ENCODE assay signal across 32 cellular contexts in genomic region chr10:70595566-70596016, GRCh38. TPM values are rescaled to one million over a fixed set of nuclear protein-coding genes. Genes with fewer than 3 reads are reported as not detected.
DNase-seq lines count a peak whose midpoint lies in the region; ATAC-seq and TF ChIP-seq lines count a peak whose summit lies in the region.
"Had no signal": no experiment of that assay in that cellular context is flagged by ENCODE, and none has a peak within 500 bp of the region (broad histone marks: within the 10 kb centered on the region; RNA-seq: fewer than 3 reads in every experiment).

No MANE protein-coding gene starts in this region.

- no peak overlapping the region for H4K5ac ChIP-seq in H9 (ENCODE audit: insufficient read length, low read depth, low read length)

- no peak for TF ChIP-seq RAD21 in HCT116 (IDR thresholded peaks at IDR 0.05; ENCODE audit: low read depth)

- H3K36me3 ChIP-seq in CD8-positive, alpha-beta T cell (ENCODE audit: insufficient read depth, low read length), result peaks cover 32% of the 10 kb centered on the region
- no peaks in the 10 kb centered on the region for H3K36me3 ChIP-seq in HCT116 (ENCODE audit: control insufficient read depth in 1 of 2, insufficient read depth in 2 of 2, low read length in 2 of 2)
- H3K36me3 ChIP-seq: BLaER1, left lung, neutrophil, prostate gland had no signal

- no peak overlapping the region for H2BK120ac ChIP-seq in H9 (ENCODE audit: low read depth, low read length, poor library complexity, severe bottlenecking)

- H2BK5ac ChIP-seq in H9 (ENCODE audit: insufficient read length, low read length), result no peak overlapping the region

- H3K4me1 ChIP-seq in CD8-positive, alpha-beta T cell (ENCODE audit: insufficient read depth, low read length), result peaks cover 45% of the 10 kb centered on the region
- peaks cover 35 to 72% of the 10 kb centered on the region in 2 experiments for H3K4me1 ChIP-seq in HCT116 (ENCODE audit: control insufficient read depth in 1 of 2, insufficient read depth in 2 of 2, low read length in 2 of 2)
- 0 out of 2 replicates have a peak, but pooled peaks cover 4% of the 10 kb centered on the region for H3K4me1 ChIP-seq in H9 (ENCODE audit: insufficient read depth, low read length)
- H3K4me1 ChIP-seq: prostate gland had no signal

- H3T11ph ChIP-seq in H9 (ENCODE audit: low read length), result no peak overlapping the region

- no peak overlapping the region for H2BK12ac ChIP-seq in H9 (ENCODE audit: insufficient read length, low read depth, low read length)

- H3K9me3 ChIP-seq in CD8-positive, alpha-beta T cell (ENCODE audit: low read length), result no peaks in the 10 kb centered on the region
- H3K9me3 ChIP-seq in HCT116 (ENCODE audit: control insufficient read depth in 1 of 2, insufficient read depth in 1 of 2, low read depth in 1 of 2, low read length in 2 of 2) (no peaks in the 10 kb centered on the region), H9 (ENCODE audit: control insufficient read depth, low read depth, low read length) (no peaks in the 10 kb centered on the region)
- H3K9me3 ChIP-seq: BLaER1, left lung, neutrophil, prostate gland had no signal

- no TSS peak for BruUV-seq in HCT116 (replicated peaks; lab: Mats Ljungman, UMichigan)

- H2BK20ac ChIP-seq in H9 (ENCODE audit: low read depth, low read length, poor library complexity, severe bottlenecking), result no peak overlapping the region

- WGBS in H9 (ENCODE audit: extremely low coverage, insufficient read length, low lambda C conversion rate), result no CpG with 5 or more reads among the region's 5 CpGs

- H3K79me2 ChIP-seq in HCT116 (ENCODE audit: insufficient read depth, low read length) (no peaks in the 10 kb centered on the region), H9 (ENCODE audit: insufficient read depth, low read length) (no peaks in the 10 kb centered on the region)

- H3K9me3 Mint-ChIP-seq in CD8-positive, alpha-beta T cell, result no peaks in the 10 kb centered on the region
- H3K9me3 Mint-ChIP-seq in central memory CD8-positive, alpha-beta T cell, result no peaks in the 10 kb centered on the region
- no peaks in the 10 kb centered on the region for H3K9me3 Mint-ChIP-seq in natural killer cell treated with Interleukin-12 subunit alpha and Interleukin-12 subunit beta and Interleukin-15 and Interleukin-18, amount 100 ng/mL, for 72 hours
- H3K9me3 Mint-ChIP-seq in H9, result no peaks in the 10 kb centered on the region; a peak in 1 of 5 replicates
- H3K9me3 Mint-ChIP-seq: activated naive CD8-positive, alpha-beta T cell treated with anti-CD3 and anti-CD28 coated beads, Interleukin-2, amount 50 U/mL, for 24 hours; IgD-negative memory B cell; T-helper 1 cell treated with Interleukin-12 subunit alpha and Interleukin-12 subunit beta and Interleukin-4 antibody, amounts not matched to agents 30 μg/mL and 1 μg/mL, for 36 hours had no signal

- no peak overlapping the region for H3K18ac ChIP-seq in H9 (ENCODE audit: insufficient read length, low read depth, low read length)

- intact Hi-C loops in CD8-positive, alpha-beta T cell (cut with DNase I, micrococcal nuclease), result no loop called here
- intact Hi-C loops in HCT116 (cut with micrococcal nuclease), result no loop called here

- H3K4me1 Mint-ChIP-seq in CD8-positive, alpha-beta T cell (ENCODE audit: low read depth), result peaks cover 74% of the 10 kb centered on the region
- H3K4me1 Mint-ChIP-seq in central memory CD8-positive, alpha-beta T cell, result peaks cover 83% of the 10 kb centered on the region
- peaks cover 74 to 80% of the 10 kb centered on the region in 2 donors for H3K4me1 Mint-ChIP-seq in natural killer cell treated with Interleukin-12 subunit alpha and Interleukin-12 subunit beta and Interleukin-15 and Interleukin-18, amount 100 ng/mL, for 72 hours (ENCODE audit: low read depth in 2 of 2)
- peaks cover 10 to 22% of the 10 kb centered on the region in 2 experiments for H3K4me1 Mint-ChIP-seq in H9

- peak in 1 of 7 experiments; percentile 37 for DNase-seq in CD8-positive, alpha-beta T cell
- DNase-seq in HCT116 (ENCODE audit: low read depth, low spot score), result no peak
- DNase-seq in central memory CD8-positive, alpha-beta T cell (ENCODE audit: low spot score in 2 of 2), result peak in 1 of 2 donors; percentile 9
- DNase-seq in natural killer cell treated with Interleukin-12 subunit alpha and Interleukin-12 subunit beta and Interleukin-15 and Interleukin-18, amount 100 ng/mL, for 72 hours (ENCODE audit: low spot score), result no peak
- no peak for DNase-seq in NOMO-1 (lab: John Stamatoyannopoulos, UW; ENCODE audit: unreplicated experiment in 2 of 2)
- DNase-seq in H9, result no peak
- DNase-seq: activated CD4-positive, alpha-beta T cell treated with anti-CD3 and anti-CD28 coated beads, Interleukin-2, amount 50 U/mL, for 4 hours; activated naive CD8-positive, alpha-beta T cell treated with anti-CD3 and anti-CD28 coated beads, Interleukin-2, amount 50 U/mL, for 24 hours; activated T-cell treated with anti-CD3 and anti-CD28 coated beads, Interleukin-2, amount 50 U/mL, for 1 hour; cortex of kidney; DMS79 treated with DMSO at 0.1 percent for 48 hours; effector memory CD4-positive, alpha-beta T cell; erythroblast; GDM1; glutamatergic neuron; left lung; mesenchymal stem cell; NCI-H1092 treated with DMSO at 0.1 percent for 48 hours; NCI-H187 treated with DMSO at 0.1 percent for 48 hours; NCI-H2171; NCI-H510A treated with DMSO at 0.1 percent for 48 hours; PC-3; stimulated activated CD4-positive, alpha-beta T cell treated with anti-CD3 and anti-CD28 coated beads, Interleukin-4, amount 100 ng/mL, for 1 hour; trophoblast cell had no signal

- peaks cover 51% of the 10 kb centered on the region for H3K36me3 Mint-ChIP-seq in CD8-positive, alpha-beta T cell
- peaks cover 55% of the 10 kb centered on the region for H3K36me3 Mint-ChIP-seq in central memory CD8-positive, alpha-beta T cell (ENCODE audit: insufficient read depth)
- H3K36me3 Mint-ChIP-seq in natural killer cell treated with Interleukin-12 subunit alpha and Interleukin-12 subunit beta and Interleukin-15 and Interleukin-18, amount 100 ng/mL, for 72 hours, result peaks cover 39% of the 10 kb centered on the region
- no peaks in the 10 kb centered on the region for H3K36me3 Mint-ChIP-seq in H9 (ENCODE audit: insufficient read depth in 1 of 3, low read depth in 3 of 3)
- H3K36me3 Mint-ChIP-seq: IgD-negative memory B cell had no signal

- H4K20me1 ChIP-seq in HCT116 (ENCODE audit: insufficient read depth), result no peaks in the 10 kb centered on the region
- no peaks in the 10 kb centered on the region for H4K20me1 ChIP-seq in H9 (ENCODE audit: control insufficient read depth, insufficient read depth, insufficient read length)
- H4K20me1 ChIP-seq: BLaER1 had no signal

- no peak overlapping the region for H2BK15ac ChIP-seq in H9 (ENCODE audit: low read depth, low read length)

- no peak overlapping the region for H3K4me3 ChIP-seq in CD8-positive, alpha-beta T cell (ENCODE audit: low read depth, low read length)
- no peak overlapping the region for H3K4me3 ChIP-seq in HCT116 (replicated peaks in 1 of 2; ENCODE audit: low read depth in 1 of 2, low read length in 2 of 2)
- H3K4me3 ChIP-seq: BLaER1, left lung, prostate gland, SK-N-MC had no signal

- H3K27ac ChIP-seq in CD8-positive, alpha-beta T cell (ENCODE audit: low read depth, low read length), result no peak overlapping the region
- H3K27ac ChIP-seq in HCT116 (ENCODE audit: low read depth, low read length) (peak overlapping the region; percentile 37; the same call in 1 of the 2 replicates), H9 (ENCODE audit: insufficient read length, low read depth, low read length) (no peak overlapping the region)
- H3K27ac ChIP-seq: BLaER1, left lung, neutrophil, prostate gland, SK-N-MC had no signal

- no peak for TF ChIP-seq POLR2A in HCT116 (IDR thresholded peaks at IDR 0.05; ENCODE audit: borderline replicate concordance, extremely low read depth, insufficient read depth, insufficient read length)

- no peak overlapping the region for H3K23ac ChIP-seq in H9 (ENCODE audit: insufficient read length, low read depth, low read length)

- RAD21 ChIA-PET in HCT116 (lab: Charles Lee; ENCODE audit: low non-redundant PET in 1 of 2, low total read pairs in 2 of 2, uncharacterized antibody in 2 of 2, unreplicated experiment in 2 of 2), result no interaction called here

- no peaks in the 10 kb centered on the region for H3K27me3 Mint-ChIP-seq in CD8-positive, alpha-beta T cell (ENCODE audit: low read depth)
- H3K27me3 Mint-ChIP-seq in central memory CD8-positive, alpha-beta T cell, result no peaks in the 10 kb centered on the region
- H3K27me3 Mint-ChIP-seq in natural killer cell treated with Interleukin-12 subunit alpha and Interleukin-12 subunit beta and Interleukin-15 and Interleukin-18, amount 100 ng/mL, for 72 hours, result no peaks in the 10 kb centered on the region
- H3K27me3 Mint-ChIP-seq in H9 (ENCODE audit: low read depth), result no peaks in the 10 kb centered on the region

- no peak overlapping the region for H2AFZ ChIP-seq in HCT116 (ENCODE audit: low read depth, low read length, poor library complexity, severe bottlenecking)
- H2AFZ ChIP-seq in H9 (ENCODE audit: low read length), result no peak overlapping the region

- no peak overlapping the region for H4K91ac ChIP-seq in H9 (ENCODE audit: insufficient read length, low read depth, low read length)

- H3K9me2 ChIP-seq in HCT116 (ENCODE audit: insufficient read depth), result no peaks in the 10 kb centered on the region

- H3K4me3 Mint-ChIP-seq in CD8-positive, alpha-beta T cell, result no peak overlapping the region
- peak overlapping the region; percentile 96 for H3K4me3 Mint-ChIP-seq in central memory CD8-positive, alpha-beta T cell
- H3K4me3 Mint-ChIP-seq in natural killer cell treated with Interleukin-12 subunit alpha and Interleukin-12 subunit beta and Interleukin-15 and Interleukin-18, amount 100 ng/mL, for 72 hours, result peak overlapping the region; percentile 100
- no peak overlapping the region for H3K4me3 Mint-ChIP-seq in H9
- H3K4me3 Mint-ChIP-seq: activated naive CD8-positive, alpha-beta T cell treated with anti-CD3 and anti-CD28 coated beads, Interleukin-2, amount 50 U/mL, for 24 hours; T-helper 1 cell treated with Interleukin-12 subunit alpha and Interleukin-12 subunit beta and Interleukin-4 antibody, amounts not matched to agents 30 μg/mL and 1 μg/mL, for 36 hours had no signal

- H3K23me2 ChIP-seq in H9 (ENCODE audit: insufficient read length, low read depth, low read length, poor library complexity, severe bottlenecking), result no peaks in the 10 kb centered on the region

- no peak for ATAC-seq in CD8-positive, alpha-beta T cell
- ATAC-seq in HCT116, result no peak
- ATAC-seq in central memory CD8-positive, alpha-beta T cell (replicated peaks; ENCODE audit: extremely low read depth, poor library complexity, severe bottlenecking), result no peak
- no peak for ATAC-seq in natural killer cell treated with Interleukin-12 subunit alpha and Interleukin-12 subunit beta and Interleukin-15 and Interleukin-18, amount 100 ng/mL, for 72 hours
- no peak for ATAC-seq in HG03025 (IDR thresholded peaks at IDR 0.05; ENCODE audit: low FRiP score, unreplicated experiment)
- ATAC-seq: activated CD4-positive, CD25-positive, alpha-beta regulatory T cell treated with anti-CD3 and anti-CD28 coated beads, Interleukin-2, amount 50 U/mL, for 24 hours; activated naive CD8-positive, alpha-beta T cell treated with anti-CD3 and anti-CD28 coated beads, Interleukin-2, amount 50 U/mL, for 24 hours; PC-3 had no signal

- no peak overlapping the region for H3K14ac ChIP-seq in H9 (ENCODE audit: insufficient read depth, low read length)

- H3K4ac ChIP-seq in H9 (ENCODE audit: low read depth, low read length), result no peak overlapping the region

- CTCF ChIA-PET in CD8-positive, alpha-beta T cell (lab: Charles Lee), result interaction anchor here (2.0 kb wide), 1 partner anchor 37 kb away, joined by 9 read pairs; no protein-coding TSS in a partner anchor
- CTCF ChIA-PET in HCT116 (lab: Charles Lee), result interaction anchor here (1.1 kb wide), 1 partner anchor 17 kb away, joined by 3 read pairs; no protein-coding TSS in a partner anchor

- TF ChIP-seq CTCF in CD8-positive, alpha-beta T cell (IDR thresholded peaks at IDR 0.05), result no peak
- TF ChIP-seq CTCF in HCT116 (IDR thresholded peaks at IDR 0.05 in 2 of 3, conservative IDR thresholded peaks at IDR 0.05 in 1 of 3; ENCODE audit: borderline replicate concordance in 1 of 3, insufficient read depth in 1 of 3, low read depth in 2 of 3, low read length in 2 of 3), result no peak
- TF ChIP-seq CTCF in H9 (conservative IDR thresholded peaks at IDR 0.05), result no peak

- H3K79me1 ChIP-seq in H9 (ENCODE audit: insufficient read depth, low read depth, low read length, poor library complexity, severe bottlenecking), result no peaks in the 10 kb centered on the region

- H3K9ac ChIP-seq in HCT116 (ENCODE audit: low read length), result no peak overlapping the region
- H3K9ac ChIP-seq in H9 (ENCODE audit: extremely low read depth, insufficient read length, low read length), result no peak overlapping the region
- H3K9ac ChIP-seq: BLaER1 had no signal

- peak overlapping the region; percentile 75 for H3K4me2 ChIP-seq in HCT116 (ENCODE audit: low read length)
- H3K4me2 ChIP-seq in H9 (ENCODE audit: insufficient read depth, insufficient read length, low read length), result no peak overlapping the region
- H3K4me2 ChIP-seq: BLaER1 had no signal

- H3K56ac ChIP-seq in H9 (ENCODE audit: insufficient read length, low read depth, low read length), result no peak overlapping the region

- POLR2A ChIA-PET in CD8-positive, alpha-beta T cell (lab: Charles Lee), result no interaction called here
- POLR2A ChIA-PET in HCT116 (lab: Charles Lee), result interaction anchor here (0.7 to 1.9 kb wide), 2 partner anchors 11 to 13 kb away, joined by 3 to 5 read pairs; no protein-coding TSS in a partner anchor

- H3K27ac Mint-ChIP-seq in CD8-positive, alpha-beta T cell, result peak overlapping the region; percentile 75
- H3K27ac Mint-ChIP-seq in central memory CD8-positive, alpha-beta T cell (ENCODE audit: low read depth), result no peak overlapping the region
- H3K27ac Mint-ChIP-seq in natural killer cell treated with Interleukin-12 subunit alpha and Interleukin-12 subunit beta and Interleukin-15 and Interleukin-18, amount 100 ng/mL, for 72 hours, result peak overlapping the region; percentile 97 to 99
- no peak overlapping the region for H3K27ac Mint-ChIP-seq in H9
- H3K27ac Mint-ChIP-seq: T-helper 1 cell treated with Interleukin-12 subunit alpha and Interleukin-12 subunit beta and Interleukin-4 antibody, amounts not matched to agents 30 μg/mL and 1 μg/mL, for 36 hours had no signal

- no peak overlapping the region for H4K8ac ChIP-seq in H9 (replicated peaks; ENCODE audit: insufficient read length, low read depth, low read length)

- no peaks in the 10 kb centered on the region for H3K27me3 ChIP-seq in CD8-positive, alpha-beta T cell (ENCODE audit: insufficient read depth, low read length)
- H3K27me3 ChIP-seq in HCT116 (ENCODE audit: insufficient read depth, low read length) (no peaks in the 10 kb centered on the region), H9 (ENCODE audit: insufficient read depth, low read length) (no peaks in the 10 kb centered on the region)
- H3K27me3 ChIP-seq: BLaER1, left lung had no signal

- H2AK5ac ChIP-seq in H9 (ENCODE audit: insufficient read length, low read length), result no peak overlapping the region

RNA-seq across cellular contexts. Expression of gene PRF1, which starts 7.0 kb away (rescaled TPM):
- 10 to 100 TPM; 56.4 to 57.3 TPM for total RNA-seq in CD8-positive, alpha-beta T cell
- total RNA-seq in HCT116 (2021; ENCODE audit: unreplicated experiment), result 6.4 TPM
- 10.7 and 11.9 TPM in 2 replicates for polyA plus RNA-seq in HCT116 (2012)
- total RNA-seq in natural killer cell treated with Interleukin-12 subunit alpha and Interleukin-12 subunit beta and Interleukin-15 and Interleukin-18, amount 100 ng/mL, for 72 hours, result 1,000 to 10,000 TPM in 1 of 2 donors, 100 to 1,000 TPM in 1; 497 to 1,157 TPM
- total RNA-seq in H9 (2021), result 0.18 TPM in 1 of 2 replicates, not detected in the other
- total RNA-seq: PC-3 had no signal

Comparison
In these comparisons a context has a peak if more than half of its experiments do, and no peak if none do; other contexts are left out.
1. H3K27ac Mint-ChIP-seq: peak in CD8-positive, alpha-beta T cell (single experiment) and natural killer cell treated with Interleukin-12 subunit alpha and Interleukin-12 subunit beta and Interleukin-15 and Interleukin-18, amount 100 ng/mL, for 72 hours (2 of 2); none in central memory CD8-positive, alpha-beta T cell (single experiment) and H9 (0 of 3).
2. H3K4me3 Mint-ChIP-seq: peak in central memory CD8-positive, alpha-beta T cell (single experiment) and natural killer cell treated with Interleukin-12 subunit alpha and Interleukin-12 subunit beta and Interleukin-15 and Interleukin-18, amount 100 ng/mL, for 72 hours (single experiment); none in CD8-positive, alpha-beta T cell (single experiment) and H9 (0 of 2).
3. RNA of gene PRF1, which starts 7.0 kb away (total RNA-seq): 497 to 1,157 TPM in natural killer cell treated with Interleukin-12 subunit alpha and Interleukin-12 subunit beta and Interleukin-15 and Interleukin-18, amount 100 ng/mL, for 72 hours; 56.4 to 57.3 TPM in CD8-positive, alpha-beta T cell, 6.4 TPM in HCT116 (single experiment) and 0.18 TPM in H9; every median in the first group is over 4 times any median in the second.